2 cellular contexts compared by ENCODE assay signal in genomic region chr7:151735854-151736402, GRCh38.
TF ChIP-seq lines count a peak whose summit lies in the region.

No MANE protein-coding gene starts in this region.

TF ChIP-seq in A549, 52 proteins besides CTCF, POLR2A, EP300 and RAD21:
- TF ChIP-seq HEYL (CRISPR knock-in tag; IDR thresholded peaks at IDR 0.05): no peak
- TF ChIP-seq JUNB (IDR thresholded peaks at IDR 0.05): no peak
- TF ChIP-seq CEBPB (IDR thresholded peaks at IDR 0.05): no peak

TF ChIP-seq in H1, 55 proteins besides CTCF, POLR2A, EP300 and RAD21:
- TF ChIP-seq, protein P1, sequence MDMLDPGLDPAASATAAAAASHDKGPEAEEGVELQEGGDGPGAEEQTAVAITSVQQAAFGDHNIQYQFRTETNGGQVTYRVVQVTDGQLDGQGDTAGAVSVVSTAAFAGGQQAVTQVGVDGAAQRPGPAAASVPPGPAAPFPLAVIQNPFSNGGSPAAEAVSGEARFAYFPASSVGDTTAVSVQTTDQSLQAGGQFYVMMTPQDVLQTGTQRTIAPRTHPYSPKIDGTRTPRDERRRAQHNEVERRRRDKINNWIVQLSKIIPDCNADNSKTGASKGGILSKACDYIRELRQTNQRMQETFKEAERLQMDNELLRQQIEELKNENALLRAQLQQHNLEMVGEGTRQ (IDR thresholded peaks at IDR 0.05; ENCODE audit: low read length): no peak
- no peak for TF ChIP-seq POLR2AphosphoS5 (IDR thresholded peaks at IDR 0.05; ENCODE audit: low read depth, low read length)
- TF ChIP-seq, protein P2, sequence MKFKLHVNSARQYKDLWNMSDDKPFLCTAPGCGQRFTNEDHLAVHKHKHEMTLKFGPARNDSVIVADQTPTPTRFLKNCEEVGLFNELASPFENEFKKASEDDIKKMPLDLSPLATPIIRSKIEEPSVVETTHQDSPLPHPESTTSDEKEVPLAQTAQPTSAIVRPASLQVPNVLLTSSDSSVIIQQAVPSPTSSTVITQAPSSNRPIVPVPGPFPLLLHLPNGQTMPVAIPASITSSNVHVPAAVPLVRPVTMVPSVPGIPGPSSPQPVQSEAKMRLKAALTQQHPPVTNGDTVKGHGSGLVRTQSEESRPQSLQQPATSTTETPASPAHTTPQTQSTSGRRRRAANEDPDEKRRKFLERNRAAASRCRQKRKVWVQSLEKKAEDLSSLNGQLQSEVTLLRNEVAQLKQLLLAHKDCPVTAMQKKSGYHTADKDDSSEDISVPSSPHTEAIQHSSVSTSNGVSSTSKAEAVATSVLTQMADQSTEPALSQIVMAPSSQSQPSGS (IDR thresholded peaks at IDR 0.05; ENCODE audit: low read length): no peak
- TF ChIP-seq JUN (IDR thresholded peaks at IDR 0.05; ENCODE audit: low read depth, low read length): no peak
- no peak for TF ChIP-seq SAP30 (IDR thresholded peaks at IDR 0.05; ENCODE audit: insufficient read depth, insufficient replicate concordance, low read length)
- TF ChIP-seq PHF8 (conservative IDR thresholded peaks at IDR 0.05; ENCODE audit: low read depth, low read length): no peak
